Comparison of ENCODE assay signal across 19 cellular contexts in genomic region chr2:198596985-198597384, GRCh38.
DNase-seq lines count a peak whose midpoint lies in the region; ATAC-seq and TF ChIP-seq lines count a peak whose summit lies in the region.
"Had no signal": no experiment of that assay in that cellular context is flagged by ENCODE, and none has a peak within 500 bp of the region (broad histone marks: within the 10 kb centered on the region; RNA-seq: fewer than 3 reads in every experiment).

No MANE protein-coding gene starts in this region.

- no peaks in the 10 kb centered on the region for H3K9me2 ChIP-seq in OCI-LY7 (ENCODE audit: insufficient read depth, low read length)

- BruUV-seq in OCI-LY7 (replicated peaks; lab: Mats Ljungman, UMichigan), result no TSS peak

- intact Hi-C loops in OCI-LY7 (cut with micrococcal nuclease; ENCODE audit: unreplicated experiment) (no loop called here), left colon (cut with DNase I, micrococcal nuclease) (no loop called here)

- POLR2A ChIA-PET in HEK293T (lab: Yijun Ruan, JAX), result no interaction called here
- POLR2A ChIA-PET in OCI-LY7 (lab: Charles Lee), result no interaction called here

- H3K36me3 ChIP-seq in OCI-LY7 (ENCODE audit: insufficient read depth, low read length), result no peaks in the 10 kb centered on the region
- no peaks in the 10 kb centered on the region for H3K36me3 ChIP-seq in endodermal cell (ENCODE audit: control insufficient read depth, insufficient read depth, low read length)

- H3K27me3 ChIP-seq in endodermal cell (ENCODE audit: control insufficient read depth, insufficient read depth, low read length, poor library complexity, severe bottlenecking), result no peaks in the 10 kb centered on the region

- H3K36me3 Mint-ChIP-seq in activated naive CD4-positive, alpha-beta T cell treated with anti-CD3 and anti-CD28 coated beads, Interleukin-2, amount 50 U/mL, for 24 hours, result no peaks in the 10 kb centered on the region
- no peaks in the 10 kb centered on the region for H3K36me3 Mint-ChIP-seq in activated naive CD4-positive, alpha-beta T cell treated with anti-CD3 and anti-CD28 coated beads, Interleukin-2, amount 10 ng/mL, durations not matched to agents 7 days and 5 days
- H3K36me3 Mint-ChIP-seq in endodermal cell (ENCODE audit: low read depth), result no peaks in the 10 kb centered on the region
- H3K36me3 Mint-ChIP-seq: CD4-positive, CD25-positive, alpha-beta regulatory T cell had no signal

- peaks cover 2% of the 10 kb centered on the region for H3K27me3 Mint-ChIP-seq in activated naive CD4-positive, alpha-beta T cell treated with anti-CD3 and anti-CD28 coated beads, Interleukin-2, amount 50 U/mL, for 24 hours
- H3K27me3 Mint-ChIP-seq in activated naive CD4-positive, alpha-beta T cell treated with anti-CD3 and anti-CD28 coated beads, Interleukin-2, amount 10 ng/mL, durations not matched to agents 7 days and 5 days, result no peaks in the 10 kb centered on the region
- H3K27me3 Mint-ChIP-seq in endodermal cell (ENCODE audit: insufficient read depth), result no peaks in the 10 kb centered on the region
- H3K27me3 Mint-ChIP-seq: B cell; CD4-positive, CD25-positive, alpha-beta regulatory T cell had no signal

- peak overlapping the region; percentile 43 for H3K27ac Mint-ChIP-seq in activated naive CD4-positive, alpha-beta T cell treated with anti-CD3 and anti-CD28 coated beads, Interleukin-2, amount 50 U/mL, for 24 hours
- H3K27ac Mint-ChIP-seq in activated naive CD4-positive, alpha-beta T cell treated with anti-CD3 and anti-CD28 coated beads, Interleukin-2, amount 10 ng/mL, durations not matched to agents 7 days and 5 days, result no peak overlapping the region
- H3K27ac Mint-ChIP-seq in endodermal cell, result no peak overlapping the region
- H3K27ac Mint-ChIP-seq: B cell; CD4-positive, CD25-positive, alpha-beta regulatory T cell; GM23338 had no signal

- H3K79me2 ChIP-seq in OCI-LY7 (ENCODE audit: insufficient read depth, low read depth, low read length), result no peaks in the 10 kb centered on the region

- H3K9ac ChIP-seq in endodermal cell (ENCODE audit: extremely low read depth, low read length, poor library complexity, severe bottlenecking), result no peak overlapping the region

- H3K4me1 ChIP-seq in OCI-LY7 (ENCODE audit: insufficient read depth, low read length, poor library complexity, severe bottlenecking), result peaks cover 15% of the 10 kb centered on the region
- no peaks in the 10 kb centered on the region for H3K4me1 ChIP-seq in endodermal cell (ENCODE audit: control insufficient read depth, insufficient read depth, low read length)
- H3K4me1 ChIP-seq: Caco-2 had no signal

- peak overlapping the region; percentile 65 for H2AFZ ChIP-seq in OCI-LY7 (ENCODE audit: low read length)

- H3K27ac ChIP-seq in OCI-LY7 (ENCODE audit: low read depth, low read length, poor library complexity, severe bottlenecking) (no peak overlapping the region), endodermal cell (ENCODE audit: low read depth, low read length) (no peak overlapping the region)

- DNase-seq in activated naive CD4-positive, alpha-beta T cell treated with anti-CD3 and anti-CD28 coated beads, Interleukin-2, amount 10 ng/mL, durations not matched to agents 7 days and 5 days, result no peak
- DNase-seq in HEK293T (ENCODE audit: extremely low spot score), result peak; percentile 19
- no peak for DNase-seq in OCI-LY7 (ENCODE audit: low spot score)
- DNase-seq in left colon, result no peak
- DNase-seq in GM13977 (ENCODE audit: low spot score), result no peak
- DNase-seq in endodermal cell, result no peak
- DNase-seq: C1 segment of cervical spinal cord; Caco-2; CD4-positive, CD25-positive, alpha-beta regulatory T cell; DMS79 treated with DMSO at 0.1 percent for 48 hours; EL; Kasumi-1; KG1 had no signal

- in situ Hi-C loops in GM13977 (cut with MboI; ENCODE audit: low pct_unique_long_range_greater_than_20kb, low sequenced_read_pairs, unreplicated experiment), result no loop called here

- no peak overlapping the region for H3K4me3 Mint-ChIP-seq in activated naive CD4-positive, alpha-beta T cell treated with anti-CD3 and anti-CD28 coated beads, Interleukin-2, amount 50 U/mL, for 24 hours
- H3K4me3 Mint-ChIP-seq in activated naive CD4-positive, alpha-beta T cell treated with anti-CD3 and anti-CD28 coated beads, Interleukin-2, amount 10 ng/mL, durations not matched to agents 7 days and 5 days, result no peak overlapping the region
- no peak overlapping the region for H3K4me3 Mint-ChIP-seq in endodermal cell
- H3K4me3 Mint-ChIP-seq: B cell; CD4-positive, CD25-positive, alpha-beta regulatory T cell; GM23338 had no signal

- H3K9me3 ChIP-seq in OCI-LY7 (ENCODE audit: low read length) (no peaks in the 10 kb centered on the region), endodermal cell (ENCODE audit: control insufficient read depth, low read length) (no peaks in the 10 kb centered on the region)
- H3K9me3 ChIP-seq: Caco-2 had no signal

- H3K4me1 Mint-ChIP-seq in activated naive CD4-positive, alpha-beta T cell treated with anti-CD3 and anti-CD28 coated beads, Interleukin-2, amount 50 U/mL, for 24 hours, result no peaks in the 10 kb centered on the region
- no peaks in the 10 kb centered on the region for H3K4me1 Mint-ChIP-seq in activated naive CD4-positive, alpha-beta T cell treated with anti-CD3 and anti-CD28 coated beads, Interleukin-2, amount 10 ng/mL, durations not matched to agents 7 days and 5 days
- no peaks in the 10 kb centered on the region for H3K4me1 Mint-ChIP-seq in endodermal cell
- H3K4me1 Mint-ChIP-seq: B cell; CD4-positive, CD25-positive, alpha-beta regulatory T cell had no signal

- H3K4me2 ChIP-seq in OCI-LY7 (ENCODE audit: low read length), result no peak overlapping the region
- H3K4me2 ChIP-seq: GM23338 had no signal

- CTCF ChIA-PET in activated naive CD4-positive, alpha-beta T cell treated with anti-CD3 and anti-CD28 coated beads, Interleukin-2, amount 10 ng/mL, durations not matched to agents 7 days and 5 days (lab: Charles Lee), result no interaction called here
- CTCF ChIA-PET in HEK293T (lab: Yijun Ruan, JAX), result no interaction called here
- CTCF ChIA-PET in OCI-LY7 (lab: Charles Lee; ENCODE audit: unreplicated experiment), result no interaction called here

- ATAC-seq in left colon, result peak; percentile 52
- ATAC-seq in HG02938 (IDR thresholded peaks at IDR 0.05; ENCODE audit: unreplicated experiment), result no peak
- ATAC-seq: GM23338, HCT116, HepG2 had no signal

- H4K20me1 ChIP-seq in OCI-LY7 (ENCODE audit: insufficient read depth, low read length), result no peaks in the 10 kb centered on the region

- no peak overlapping the region for H3K4me3 ChIP-seq in OCI-LY7 (ENCODE audit: low read depth, low read length, poor library complexity, severe bottlenecking)
- H3K4me3 ChIP-seq in endodermal cell (ENCODE audit: low read length), result no peak overlapping the region
- H3K4me3 ChIP-seq: GM23338 had no signal

- peaks cover 5% of the 10 kb centered on the region for H3K9me3 Mint-ChIP-seq in activated naive CD4-positive, alpha-beta T cell treated with anti-CD3 and anti-CD28 coated beads, Interleukin-2, amount 50 U/mL, for 24 hours
- H3K9me3 Mint-ChIP-seq in activated naive CD4-positive, alpha-beta T cell treated with anti-CD3 and anti-CD28 coated beads, Interleukin-2, amount 10 ng/mL, durations not matched to agents 7 days and 5 days, result no peaks in the 10 kb centered on the region
- no peaks in the 10 kb centered on the region for H3K9me3 Mint-ChIP-seq in endodermal cell
- H3K9me3 Mint-ChIP-seq: GM23338 had no signal

- TF ChIP-seq CTCF in OCI-LY7 (conservative IDR thresholded peaks at IDR 0.05; ENCODE audit: low read length) (no peak), GM13977 (IDR thresholded peaks at IDR 0.05; ENCODE audit: extremely low read depth, insufficient read depth, missing control alignments) (no peak), endodermal cell (conservative IDR thresholded peaks at IDR 0.05) (no peak)

TF ChIP-seq in HEK293T, 16 proteins besides CTCF, POLR2A, EP300 and RAD21:
- no peak for TF ChIP-seq ELF4 (IDR thresholded peaks at IDR 0.05)
- TF ChIP-seq L3MBTL2 (conservative IDR thresholded peaks at IDR 0.05), result peak; percentile 34; the same call in 1 of the 2 replicates
- peak; percentile 70 for TF ChIP-seq PKNOX1 (IDR thresholded peaks at IDR 0.05)
